14 cellular contexts compared by ENCODE assay signal in genomic region chr17:57561072-57561861, GRCh38.
DNase-seq lines count a peak whose midpoint lies in the region; ATAC-seq and TF ChIP-seq lines count a peak whose summit lies in the region.
"Had no signal": no experiment of that assay in that cellular context is flagged by ENCODE, and none has a peak within 500 bp of the region (broad histone marks: within the 10 kb centered on the region; RNA-seq: fewer than 3 reads in every experiment).

No MANE protein-coding gene starts in this region.

- H3K27me3 Mint-ChIP-seq in WTC11 (ENCODE audit: low read depth) (no peaks in the 10 kb centered on the region), nephron (ENCODE audit: low read depth) (peaks cover 59% of the 10 kb centered on the region)
- H3K27me3 Mint-ChIP-seq: stimulated activated naive CD8-positive, alpha-beta T cell treated with anti-CD3 and anti-CD28 coated beads, Interleukin-15, Interleukin-2, amounts not matched to agents 100 ng/mL and 50 ng/mL, for 24 hours had no signal

- POLR2A ChIA-PET in WTC11 (lab: Charles Lee), result no interaction called here

- in situ Hi-C loops in KBM-7 (cut with MboI; ENCODE audit: low pct_unique_long_range_greater_than_20kb, low sequenced_read_pairs), result no loop called here

- H3K36me3 Mint-ChIP-seq in WTC11, result no peaks in the 10 kb centered on the region
- peaks cover 11% of the 10 kb centered on the region for H3K36me3 Mint-ChIP-seq in nephron (ENCODE audit: low read depth)

- no peaks in the 10 kb centered on the region for H3K9me3 Mint-ChIP-seq in WTC11
- H3K9me3 Mint-ChIP-seq in nephron, result no peaks in the 10 kb centered on the region
- H3K9me3 Mint-ChIP-seq: GM23338; stimulated activated naive CD8-positive, alpha-beta T cell treated with anti-CD3 and anti-CD28 coated beads, Interleukin-15, Interleukin-2, amounts not matched to agents 100 ng/mL and 50 ng/mL, for 24 hours had no signal

- CTCF ChIA-PET in WTC11 (lab: Charles Lee), result interaction anchor here (0.9 to 1.8 kb wide), 4 partner anchors 8 to 110 kb away, joined by 3 to 5 read pairs (median 4); no protein-coding TSS in a partner anchor

- TF ChIP-seq CTCF in WTC11 (IDR thresholded peaks at IDR 0.05) (no peak), nephron (IDR thresholded peaks at IDR 0.05; ENCODE audit: unreplicated experiment in 3 of 3) (no peak)

- peaks cover 23% of the 10 kb centered on the region for H3K4me1 Mint-ChIP-seq in WTC11
- peaks cover 53% of the 10 kb centered on the region for H3K4me1 Mint-ChIP-seq in nephron

- H3K27ac Mint-ChIP-seq in WTC11, result peak overlapping the region; percentile 77; the same call in 1 of the 2 replicates
- peak overlapping the region in 2 of 3 experiments; percentile 15 to 82 for H3K27ac Mint-ChIP-seq in nephron
- H3K27ac Mint-ChIP-seq: GM23338; stimulated activated naive CD8-positive, alpha-beta T cell treated with anti-CD3 and anti-CD28 coated beads, Interleukin-15, Interleukin-2, amounts not matched to agents 100 ng/mL and 50 ng/mL, for 24 hours had no signal

- no peak overlapping the region for H3K4me3 Mint-ChIP-seq in WTC11
- peak overlapping the region in 1 of 3 experiments; percentile 28 for H3K4me3 Mint-ChIP-seq in nephron
- H3K4me3 Mint-ChIP-seq: GM23338; stimulated activated naive CD8-positive, alpha-beta T cell treated with anti-CD3 and anti-CD28 coated beads, Interleukin-15, Interleukin-2, amounts not matched to agents 100 ng/mL and 50 ng/mL, for 24 hours had no signal

- DNase-seq in NCI-H146 (lab: John Stamatoyannopoulos, UW) (peak; percentile 42), NCI-H146 treated with DMSO at 0.1 percent for 48 hours (lab: John Stamatoyannopoulos, UW; ENCODE audit: unreplicated experiment) (no peak), KBM-7 (peak; percentile 18), WTC11 (ENCODE audit: low spot score) (no peak), DMS79 (lab: John Stamatoyannopoulos, UW) (no peak), glomerular visceral epithelial cell (ENCODE audit: extremely low spot score) (no peak)
- DNase-seq: 8988T; activated CD4-positive, alpha-beta T cell treated with anti-CD3 and anti-CD28 coated beads, Interleukin-2, amount 50 U/mL, for 4 hours; effector CD4-positive, alpha-beta T cell; sigmoid colon had no signal

- no peak for ATAC-seq in WTC11
- ATAC-seq in HG02852 (IDR thresholded peaks at IDR 0.05; ENCODE audit: unreplicated experiment), result no peak
- ATAC-seq: GM23338 had no signal

TF ChIP-seq in WTC11, 78 proteins besides CTCF, POLR2A, EP300 and RAD21:
- TF ChIP-seq GABPB1 (CRISPR knock-in tag; IDR thresholded peaks at IDR 0.05) (peak; percentile 95), ESRRA (CRISPR knock-in tag; IDR thresholded peaks at IDR 0.05; ENCODE audit: borderline replicate concordance) (no peak)

Comparison
In these comparisons a context has a peak if more than half of its experiments do, and no peak if none do; other contexts are left out.
1. DNase-seq: peak in NCI-H146 (single experiment) and KBM-7 (single experiment); none in NCI-H146 treated with DMSO at 0.1 percent for 48 hours (single experiment), WTC11 (single experiment), DMS79 (single experiment) and glomerular visceral epithelial cell (single experiment).